In the genomic region with DNA sequence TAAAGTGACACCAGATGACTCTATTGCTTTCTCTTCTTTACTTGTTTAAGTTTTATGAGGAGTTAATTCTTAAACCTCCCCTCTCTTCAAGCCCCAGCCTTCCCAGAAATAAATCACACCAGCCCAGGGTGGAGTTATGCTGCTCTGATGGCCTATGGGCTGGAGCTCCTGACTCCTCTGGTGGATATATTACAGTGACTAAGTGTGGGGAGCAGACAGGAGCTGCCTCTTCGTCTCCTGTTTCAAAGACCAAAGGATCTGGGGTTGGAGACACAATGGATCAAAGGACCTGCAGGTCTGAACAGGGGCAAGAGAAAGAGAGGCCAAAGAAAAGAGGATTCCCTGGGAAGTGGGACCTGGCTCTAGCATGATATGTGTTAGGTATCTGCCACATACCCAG, we compare ENCODE assay signal across 1 cellular context.
TF ChIP-seq lines count a peak whose summit lies in the region.

No MANE protein-coding gene starts in this region.

TF ChIP-seq in HCT116, 20 proteins besides CTCF, POLR2A, EP300 and RAD21 (continued from another document):
- TF ChIP-seq SP1 (IDR thresholded peaks at IDR 0.05; ENCODE audit: low read depth) (no peak), CBX3 (IDR thresholded peaks at IDR 0.05; ENCODE audit: low read depth) (no peak), ELF1 (IDR thresholded peaks at IDR 0.05; ENCODE audit: borderline replicate concordance, low read depth) (no peak), ZFX (IDR thresholded peaks at IDR 0.05) (no peak), POLR2AphosphoS5 (IDR thresholded peaks at IDR 0.05; ENCODE audit: low read depth, low read length) (no peak), CEBPB (IDR thresholded peaks at IDR 0.05; ENCODE audit: low read depth) (no peak), EGR1 (IDR thresholded peaks at IDR 0.05; ENCODE audit: low read depth) (no peak), TCF7L2 (IDR thresholded peaks at IDR 0.05; ENCODE audit: borderline replicate concordance, extremely low read depth, insufficient read depth, insufficient read length) (no peak), EZH2 (IDR thresholded peaks at IDR 0.05) (no peak), ZNF274 (IDR thresholded peaks at IDR 0.05; ENCODE audit: low read depth, low read length) (no peak), YY1 (IDR thresholded peaks at IDR 0.05; ENCODE audit: extremely low read depth, insufficient replicate concordance, low read depth, low read length) (no peak), FOSL1 (IDR thresholded peaks at IDR 0.05; ENCODE audit: low read depth) (no peak), SRF (IDR thresholded peaks at IDR 0.05; ENCODE audit: low read depth) (no peak)
- TF ChIP-seq, protein P1, sequence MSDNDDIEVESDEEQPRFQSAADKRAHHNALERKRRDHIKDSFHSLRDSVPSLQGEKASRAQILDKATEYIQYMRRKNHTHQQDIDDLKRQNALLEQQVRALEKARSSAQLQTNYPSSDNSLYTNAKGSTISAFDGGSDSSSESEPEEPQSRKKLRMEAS (IDR thresholded peaks at IDR 0.05): no peak
TF ChIP-seq in HCT116: peak in this region for 0.
